Comparison of ENCODE assay signal across 19 cellular contexts in genomic region chr9:91085499-91086291, GRCh38.
DNase-seq lines count a peak whose midpoint lies in the region; ATAC-seq, FAIRE-seq and TF ChIP-seq lines count a peak whose summit lies in the region.
"Had no signal": no experiment of that assay in that cellular context is flagged by ENCODE, and none has a peak within 500 bp of the region (broad histone marks: within the 10 kb centered on the region; RNA-seq: fewer than 3 reads in every experiment).

No MANE protein-coding gene starts in this region.

- H3K36me3 ChIP-seq in mammary epithelial cell (ENCODE audit: insufficient read depth, low read length) (no peaks in the 10 kb centered on the region), K562 (ENCODE audit: control insufficient read depth, insufficient read depth, low read length) (no peaks in the 10 kb centered on the region), stomach (no peaks in the 10 kb centered on the region)
- H3K36me3 ChIP-seq: breast epithelium, gastroesophageal sphincter, MG63, ovary, sigmoid colon had no signal

- no peaks in the 10 kb centered on the region for H4K20me1 ChIP-seq in mammary epithelial cell (ENCODE audit: insufficient read depth, low read length)
- no peaks in the 10 kb centered on the region for H4K20me1 ChIP-seq in K562 (replicated peaks; ENCODE audit: control insufficient read depth, insufficient read depth, low read length)

- H3K4me3 ChIP-seq in mammary epithelial cell (replicated peaks in 1 of 3; ENCODE audit: insufficient read depth in 1 of 3, low read depth in 2 of 3, low read length in 3 of 3) (no peak overlapping the region), K562 (no peak overlapping the region), stomach (no peak overlapping the region)
- H3K4me3 ChIP-seq: breast epithelium, gastroesophageal sphincter, MG63, ovary, sigmoid colon had no signal

- TF ChIP-seq POLR2A in K562 (conservative IDR thresholded peaks at IDR 0.05) (no peak), stomach (IDR thresholded peaks at IDR 0.05) (no peak)

- intact Hi-C loops in MCF 10A (cut with micrococcal nuclease), result loop anchor here (5.0 to 10.0 kb wide), 2 partner anchors 162 to 639 kb away; no protein-coding TSS in a partner anchor
- intact Hi-C loops in mammary epithelial cell (cut with micrococcal nuclease), result loop anchor here (5.0 kb wide), 1 partner anchor 167 kb away; no protein-coding TSS in a partner anchor
- intact Hi-C loops in K562 (cut with micrococcal nuclease), result no loop called here
- intact Hi-C loops in stomach (cut with DNase I; ENCODE audit: low total_unique reads), result loop anchor here (10.0 kb wide), 1 partner anchor 349 kb away; no protein-coding TSS in a partner anchor
- intact Hi-C loops in left cardiac atrium (cut with DNase I), result no loop called here

- 65% methylated on average over 2 of the region's 2 CpGs for WGBS in mammary epithelial cell (ENCODE audit: low coverage, missing lambda C conversion rate)
- WGBS in K562 (ENCODE audit: insufficient coverage, low coverage, missing lambda C conversion rate), result 0% methylated on average over 2 of the region's 2 CpGs
- whole genome bisulfite sequencing in stomach, 5 donors, result 36 to 82% (median 69%) methylated on average over 2 of the region's 2 CpGs

- H3K4me2 ChIP-seq in mammary epithelial cell (ENCODE audit: insufficient read depth, low read depth, low read length) (no peak overlapping the region), K562 (ENCODE audit: insufficient read depth, low read length) (no peak overlapping the region)

- no peak overlapping the region for H3K9ac ChIP-seq in mammary epithelial cell (ENCODE audit: insufficient read depth, low read length)
- no peak overlapping the region for H3K9ac ChIP-seq in K562 (ENCODE audit: insufficient read depth in 1 of 2, low read depth in 2 of 2, low read length in 2 of 2)

- POLR2A ChIA-PET in MCF 10A (lab: Yijun Ruan, JAX), result no interaction called here
- POLR2A ChIA-PET in K562 (lab: Yijun Ruan, JAX), result no interaction called here

- H3K27ac Mint-ChIP-seq in MCF 10A (ENCODE audit: low read depth, unreplicated experiment), result no peak overlapping the region
- H3K27ac Mint-ChIP-seq: activated B cell treated with CpG ODN at 0.5 μM for 24 hours, H9 had no signal

- no peak for TF ChIP-seq RAD21 in K562 (CRISPR knock-in tag; conservative IDR thresholded peaks at IDR 0.05 in 1 of 2, IDR thresholded peaks at IDR 0.05 in 1 of 2)

- dilution Hi-C loops in mammary epithelial cell (cut with HindIII; ENCODE audit: low sequenced_read_pairs), result no loop called here

- H3K4me1 Mint-ChIP-seq in MCF 10A (ENCODE audit: insufficient read depth, unreplicated experiment), result peaks cover 21% of the 10 kb centered on the region
- H3K4me1 Mint-ChIP-seq: activated B cell treated with CpG ODN at 0.5 μM for 24 hours had no signal

- BruUV-seq in MCF 10A (replicated peaks; lab: Mats Ljungman, UMichigan), result no TSS peak
- BruUV-seq in mammary epithelial cell (replicated peaks; lab: Mats Ljungman, UMichigan), result no TSS peak
- BruUV-seq in K562 (replicated peaks; lab: Mats Ljungman, UMichigan), result no TSS peak

- no peak overlapping the region for H3K4me3 Mint-ChIP-seq in MCF 10A (ENCODE audit: unreplicated experiment)
- H3K4me3 Mint-ChIP-seq: activated B cell treated with CpG ODN at 0.5 μM for 24 hours, H9 had no signal

- in situ Hi-C loops in mammary epithelial cell (cut with MboI; ENCODE audit: low sequenced_read_pairs in 2 of 2), result loop anchor here in 1 of 2 donors (25.0 kb wide), 1 partner anchor 352 kb away; no protein-coding TSS in a partner anchor
- in situ Hi-C loops in K562 (cut with MboI), result no loop called here

- CTCF ChIA-PET in MCF 10A (lab: Yijun Ruan, JAX), result interaction anchor here (1.0 kb wide), 1 partner anchor 341 kb away, joined by 3 read pairs; no protein-coding TSS in a partner anchor
- CTCF ChIA-PET in mammary epithelial cell (lab: Charles Lee; ENCODE audit: low non-redundant PET), result no interaction called here
- CTCF ChIA-PET in K562 (lab: Yijun Ruan, JAX; ENCODE audit: low intra/inter-chr PET ratio), result no interaction called here

- no peaks in the 10 kb centered on the region for H3K9me3 ChIP-seq in mammary epithelial cell (replicated peaks; ENCODE audit: insufficient read depth, low read length)
- no peaks in the 10 kb centered on the region for H3K9me3 ChIP-seq in K562 (replicated peaks; ENCODE audit: control insufficient read depth, insufficient read depth, low read depth, low read length)
- H3K9me3 ChIP-seq in stomach, result no peaks in the 10 kb centered on the region
- H3K9me3 ChIP-seq: breast epithelium, gastroesophageal sphincter, MG63, ovary, sigmoid colon had no signal

- no peak for TF ChIP-seq CTCF in MCF 10A (IDR thresholded peaks at IDR 0.05; ENCODE audit: unreplicated experiment)
- TF ChIP-seq CTCF in mammary epithelial cell (conservative IDR thresholded peaks at IDR 0.05 in 1 of 2, IDR thresholded peaks at IDR 0.05 in 1 of 2; ENCODE audit: extremely low read depth in 1 of 2, insufficient read depth in 1 of 2, low read depth in 1 of 2, low read length in 2 of 2), result no peak
- no peak for TF ChIP-seq CTCF in K562 (IDR thresholded peaks at IDR 0.05 in 2 of 3, conservative IDR thresholded peaks at IDR 0.05 in 1 of 3; ENCODE audit: insufficient read depth in 2 of 3, low read depth in 1 of 3, low read length in 3 of 3)
- no peak for TF ChIP-seq CTCF in stomach (IDR thresholded peaks at IDR 0.05)

- FAIRE-seq in K562 (lab: Jason Lieb, UNC), result no peak
- FAIRE-seq: RCC 7860 had no signal

- H3K27me3 Mint-ChIP-seq in MCF 10A (ENCODE audit: insufficient read depth, unreplicated experiment), result no peaks in the 10 kb centered on the region

- H2AFZ ChIP-seq in mammary epithelial cell (ENCODE audit: low read depth, low read length) (no peak overlapping the region), K562 (ENCODE audit: low read depth, low read length) (no peak overlapping the region)

- H3K27ac ChIP-seq in mammary epithelial cell (ENCODE audit: insufficient read depth, low read depth, low read length) (no peak overlapping the region), K562 (ENCODE audit: extremely low read depth, low read depth, low read length) (no peak overlapping the region), stomach (no peak overlapping the region)
- H3K27ac ChIP-seq: breast epithelium, gastroesophageal sphincter, ovary, sigmoid colon had no signal

- ATAC-seq in K562 (no peak), HG03571 (IDR thresholded peaks at IDR 0.05; ENCODE audit: unreplicated experiment) (no peak), GM18907 (IDR thresholded peaks at IDR 0.05; ENCODE audit: unreplicated experiment) (no peak), left cardiac atrium (no peak)
- ATAC-seq: gastroesophageal sphincter, left ventricle myocardium superior had no signal

- H3K9me3 Mint-ChIP-seq in MCF 10A (ENCODE audit: unreplicated experiment), result no peaks in the 10 kb centered on the region
- H3K9me3 Mint-ChIP-seq: activated B cell treated with CpG ODN at 0.5 μM for 24 hours, H9 had no signal

- DNase-seq in MCF 10A (ENCODE audit: unreplicated experiment), result peak; percentile 51
- no peak for DNase-seq in mammary epithelial cell
- DNase-seq in SIG-M5 (lab: John Stamatoyannopoulos, UW), result peak; percentile 65
- DNase-seq in K562 (ENCODE audit: extremely low read depth in 1 of 4, low spot score in 3 of 4), result no peak
- DNase-seq in stomach, result no peak
- no peak for DNase-seq in left cardiac atrium
- DNase-seq: activated B cell treated with CpG ODN at 0.5 μM for 24 hours, dermis blood vessel endothelial cell, H9, left ventricle myocardium superior, MG63, NCI-H748 treated with DMSO at 0.1 percent for 48 hours, ovary, sigmoid colon had no signal

- no peaks in the 10 kb centered on the region for H3K9me1 ChIP-seq in K562 (ENCODE audit: control insufficient read depth, insufficient read depth, low read length)

- TF ChIP-seq EP300 in K562 (IDR thresholded peaks at IDR 0.05; ENCODE audit: low read length) (no peak), stomach (IDR thresholded peaks at IDR 0.05) (no peak)

- H3K79me2 ChIP-seq in mammary epithelial cell (ENCODE audit: insufficient read depth, low read length), result no peaks in the 10 kb centered on the region
- no peaks in the 10 kb centered on the region for H3K79me2 ChIP-seq in K562 (ENCODE audit: control insufficient read depth, insufficient read depth, low read length)

- H3K4me1 ChIP-seq in mammary epithelial cell (ENCODE audit: insufficient read depth, low read length) (no peaks in the 10 kb centered on the region), K562 (replicated peaks in 1 of 2; ENCODE audit: control insufficient read depth in 2 of 2, insufficient read depth in 2 of 2, low read length in 2 of 2) (no peaks in the 10 kb centered on the region; a peak in 1 of 5 replicates), stomach (no peaks in the 10 kb centered on the region)
- H3K4me1 ChIP-seq: breast epithelium had no signal

- no peaks in the 10 kb centered on the region for H3K27me3 ChIP-seq in mammary epithelial cell (ENCODE audit: insufficient read depth, low read length)
- peaks cover 3 to 8% of the 10 kb centered on the region in 2 experiments; a peak in 3 of 5 replicates for H3K27me3 ChIP-seq in K562 (ENCODE audit: control insufficient read depth in 2 of 2, insufficient read depth in 2 of 2, low read length in 2 of 2)
- H3K27me3 ChIP-seq in stomach, result no peaks in the 10 kb centered on the region
- H3K27me3 ChIP-seq: breast epithelium, gastroesophageal sphincter, MG63, ovary, sigmoid colon had no signal

- no peaks in the 10 kb centered on the region for H3K36me3 Mint-ChIP-seq in MCF 10A (ENCODE audit: insufficient read depth, unreplicated experiment)

TF ChIP-seq in K562, 482 proteins besides CTCF, POLR2A, EP300 and RAD21 (continues in another document):
- TF ChIP-seq MYNN (IDR thresholded peaks at IDR 0.05) (no peak), MYNN (CRISPR knock-in tag; IDR thresholded peaks at IDR 0.05) (no peak), TEAD4 (IDR thresholded peaks at IDR 0.05; ENCODE audit: low read length) (peak; percentile 47; the same call in 1 of the 2 replicates), TEAD4 (CRISPR knock-in tag; IDR thresholded peaks at IDR 0.05; ENCODE audit: borderline replicate concordance) (no peak), USF1 (CRISPR knock-in tag; IDR thresholded peaks at IDR 0.05) (no peak), RBM15 (IDR thresholded peaks at IDR 0.05; ENCODE audit: insufficient read depth, low read length) (no peak), CEBPG (CRISPR knock-in tag; IDR thresholded peaks at IDR 0.05) (no peak), CEBPG (tag; conservative IDR thresholded peaks at IDR 0.05 in 1 of 2, IDR thresholded peaks at IDR 0.05 in 1 of 2) (peak; percentile 70 to 86; a peak in 3 of 4 replicates), ZBTB7A (IDR thresholded peaks at IDR 0.05; ENCODE audit: borderline replicate concordance, control insufficient read depth, low read depth, low read length) (no peak)

Comparison
In these comparisons a context has a peak if more than half of its experiments do, and no peak if none do; other contexts are left out.
1. DNase-seq: peak in MCF 10A (single experiment) and SIG-M5 (single experiment); none in mammary epithelial cell (single experiment), K562 (0 of 4), stomach (single experiment) and left cardiac atrium (single experiment).
2. intact Hi-C loops: an anchor here in MCF 10A (5.0 to 10.0 kb wide), mammary epithelial cell (5.0 kb wide) and stomach (10.0 kb wide); none called in K562 and left cardiac atrium.